Comparison of ENCODE assay signal across 1 cellular context in genomic region chr11:77091146-77091940, GRCh38.
TF ChIP-seq lines count a peak whose summit lies in the region.

No MANE protein-coding gene starts in this region.

TF ChIP-seq in GM12878, 131 proteins besides CTCF, POLR2A, EP300 and RAD21 (continued from another document):
- 0 out of 4 replicates have a peak, but pooled peaks of 1 of the 2 experiments have one; percentile 44 for TF ChIP-seq BHLHE40 (IDR thresholded peaks at IDR 0.05; ENCODE audit: borderline replicate concordance in 1 of 2, low read depth in 2 of 2, low read length in 1 of 2)
- no peak for TF ChIP-seq SMAD1 (IDR thresholded peaks at IDR 0.05; ENCODE audit: low read depth, partially characterized antibody)
- peak; percentile 81 for TF ChIP-seq YY1 (IDR thresholded peaks at IDR 0.05; ENCODE audit: low read depth, low read length)
- no peak for TF ChIP-seq SP1 (IDR thresholded peaks at IDR 0.05; ENCODE audit: low read depth, low read length)
- TF ChIP-seq PRDM15 (CRISPR knock-in tag; IDR thresholded peaks at IDR 0.05) = no peak
- TF ChIP-seq ELK1 (IDR thresholded peaks at IDR 0.05; ENCODE audit: low read depth, low read length) = 0 out of 2 replicates have a peak, but pooled peaks have one; percentile 41
- peak; percentile 54; the same call in 1 of the 2 replicates for TF ChIP-seq CBFB (IDR thresholded peaks at IDR 0.05; ENCODE audit: low read depth)
- no peak for TF ChIP-seq SKIL (IDR thresholded peaks at IDR 0.05; ENCODE audit: low read depth, poor library complexity, severe bottlenecking)
- TF ChIP-seq POU2F2 (IDR thresholded peaks at IDR 0.05; ENCODE audit: borderline replicate concordance, low read depth, low read length) = peak; percentile 73; the same call in 1 of the 3 replicates
- peak; percentile 78 for TF ChIP-seq RUNX3 (IDR thresholded peaks at IDR 0.05; ENCODE audit: low read length)
- peak; percentile 97 for TF ChIP-seq SMC3 (IDR thresholded peaks at IDR 0.05; ENCODE audit: borderline replicate concordance, low read length)
- no peak for TF ChIP-seq JUNB (IDR thresholded peaks at IDR 0.05)
- TF ChIP-seq ZNF384 (IDR thresholded peaks at IDR 0.05; ENCODE audit: borderline replicate concordance, low read depth, low read length) = peak; percentile 53; the same call in 1 of the 2 replicates
- TF ChIP-seq LARP7 (IDR thresholded peaks at IDR 0.05) = 0 out of 2 replicates have a peak, but pooled peaks have one; percentile 27
- peak; percentile 89 for TF ChIP-seq SMARCA5 (IDR thresholded peaks at IDR 0.05)
